In genomic region chr19:41957161-41957837, GRCh38 we compare ENCODE assay signal across 8 cellular contexts. TPM values are rescaled to one million over a fixed set of nuclear protein-coding genes. Genes with fewer than 3 reads are reported as not detected.
A peak's percentile ranks its signal among the peaks of the same experiment; 100 is the strongest.
DNase-seq lines count a peak whose midpoint lies in the region; ATAC-seq and TF ChIP-seq lines count a peak whose summit lies in the region.

No MANE protein-coding gene starts in this region.

- H3K9me3 Mint-ChIP-seq in CD8-positive, alpha-beta T cell: no peaks in the 10 kb centered on the region

- H3K36me3 Mint-ChIP-seq in CD8-positive, alpha-beta T cell: peaks cover 26% of the 10 kb centered on the region

- CTCF ChIA-PET in CD8-positive, alpha-beta T cell (lab: Charles Lee): interaction anchor here (1.0 to 2.3 kb wide), 12 partner anchors 10 to 250 kb away, joined by 3 to 9 read pairs (median 3); partner anchors contain the start of gene RPS19
- CTCF ChIA-PET in A673 (lab: Charles Lee): interaction anchor here (0.8 to 3.0 kb wide), 2 partner anchors 113 to 164 kb away, joined by 3 to 11 read pairs; partner anchors contain the start of genes DMRTC2 and LYPD4

- no peaks in the 10 kb centered on the region for H3K9me2 ChIP-seq in neural cell (ENCODE audit: insufficient read depth, low read length)

- POLR2A ChIA-PET in CD8-positive, alpha-beta T cell (lab: Charles Lee): interaction anchor here (1.1 to 1.6 kb wide), 2 partner anchors 46 to 70 kb away, joined by 3 to 5 read pairs; no protein-coding TSS in a partner anchor
- POLR2A ChIA-PET in A673 (lab: Charles Lee; ENCODE audit: low non-redundant PET): interaction anchor here (0.9 kb wide), 1 partner anchor 111 kb away, joined by 3 read pairs; no protein-coding TSS in a partner anchor

- H3K4me1 ChIP-seq in CD8-positive, alpha-beta T cell (ENCODE audit: insufficient read depth, low read length): peaks cover 16% of the 10 kb centered on the region
- H3K4me1 ChIP-seq in NT2/D1 (ENCODE audit: insufficient read depth, insufficient read length): peaks cover 5% of the 10 kb centered on the region
- peaks cover 28 to 34% of the 10 kb centered on the region in 2 donors for H3K4me1 ChIP-seq in duodenal mucosa (ENCODE audit: control insufficient read depth in 1 of 2, insufficient read depth in 2 of 2, low read length in 2 of 2)
- peaks cover 7% of the 10 kb centered on the region for H3K4me1 ChIP-seq in A673 (ENCODE audit: insufficient read depth, low read length, poor library complexity, severe bottlenecking)

- peaks cover 23% of the 10 kb centered on the region for H3K4me1 Mint-ChIP-seq in CD8-positive, alpha-beta T cell (ENCODE audit: low read depth)

- H3K27me3 Mint-ChIP-seq in CD8-positive, alpha-beta T cell (ENCODE audit: low read depth): no peaks in the 10 kb centered on the region

- no peak overlapping the region for H3K4me3 ChIP-seq in CD8-positive, alpha-beta T cell (ENCODE audit: low read depth, low read length)
- H3K4me3 ChIP-seq in NT2/D1 (ENCODE audit: insufficient read length, low read depth) (no peak overlapping the region), duodenal mucosa (ENCODE audit: low read depth in 1 of 2, low read length in 2 of 2) (peak overlapping the region; percentile 60 to 68), neural cell (ENCODE audit: low read length) (peak overlapping the region; percentile 98), A673 (ENCODE audit: low read depth, low read length, poor library complexity, severe bottlenecking) (no peak overlapping the region)

- ATAC-seq in CD8-positive, alpha-beta T cell: no peak
- no peak for ATAC-seq in GM21528 (IDR thresholded peaks at IDR 0.05; ENCODE audit: low FRiP score, unreplicated experiment)
- ATAC-seq in GM18520 (IDR thresholded peaks at IDR 0.05; ENCODE audit: unreplicated experiment): no peak

- TF ChIP-seq EP300 in neural cell (conservative IDR thresholded peaks at IDR 0.05; ENCODE audit: poor library complexity, severe bottlenecking): no peak

- H3K27ac ChIP-seq in CD8-positive, alpha-beta T cell (ENCODE audit: low read depth, low read length): no peak overlapping the region
- peak overlapping the region; percentile 86 for H3K27ac ChIP-seq in duodenal mucosa (ENCODE audit: low read depth, low read length)
- H3K27ac ChIP-seq in neural cell (ENCODE audit: low read length): no peak overlapping the region
- H3K27ac ChIP-seq in A673 (ENCODE audit: low read depth, low read length, poor library complexity, severe bottlenecking): no peak overlapping the region

- H3K36me3 ChIP-seq in CD8-positive, alpha-beta T cell (ENCODE audit: insufficient read depth, low read length): peaks cover 11% of the 10 kb centered on the region
- H3K36me3 ChIP-seq in NT2/D1 (ENCODE audit: insufficient read depth, insufficient read length, low read length): peaks cover 19% of the 10 kb centered on the region
- H3K36me3 ChIP-seq in duodenal mucosa (ENCODE audit: control insufficient read depth in 1 of 2, insufficient read depth in 2 of 2, low read length in 2 of 2): peaks cover 0 to 6% of the 10 kb centered on the region in 2 donors
- H3K36me3 ChIP-seq in neural cell (ENCODE audit: insufficient read depth, low read length): no peaks in the 10 kb centered on the region
- peaks cover 3% of the 10 kb centered on the region for H3K36me3 ChIP-seq in A673 (ENCODE audit: insufficient read depth, low read length, poor library complexity, severe bottlenecking)

- DNase-seq in CD8-positive, alpha-beta T cell: no peak
- DNase-seq in NT2/D1 (ENCODE audit: low read depth, low spot score) (no peak), A673 (ENCODE audit: low spot score) (no peak), DMS79 treated with DMSO at 0.1 percent for 48 hours (lab: John Stamatoyannopoulos, UW) (no peak)

- no peak overlapping the region for H3K4me2 ChIP-seq in neural cell (ENCODE audit: low read length)

- BruUV-seq in A673 (replicated peaks; lab: Mats Ljungman, UMichigan): no TSS peak

- no peaks in the 10 kb centered on the region for H4K20me1 ChIP-seq in neural cell (ENCODE audit: insufficient read depth)

- H2AFZ ChIP-seq in neural cell (ENCODE audit: low read depth, low read length): no peak overlapping the region

- H3K4me3 Mint-ChIP-seq in CD8-positive, alpha-beta T cell: peak overlapping the region; percentile 97

- H3F3A ChIP-seq in neural cell (ENCODE audit: insufficient read depth, low read length, poor library complexity, severe bottlenecking): no peaks in the 10 kb centered on the region

- H3K79me2 ChIP-seq in neural cell (replicated peaks; ENCODE audit: insufficient read depth, low read length): no peaks in the 10 kb centered on the region

- intact Hi-C loops in CD8-positive, alpha-beta T cell (cut with DNase I, micrococcal nuclease): no loop called here
- intact Hi-C loops in A673 (cut with micrococcal nuclease; ENCODE audit: unreplicated experiment): loop anchor here (10.0 kb wide), 1 partner anchor 162 kb away; the partner anchor contains the start of gene CEACAM3

- no peaks in the 10 kb centered on the region for H3K9me3 ChIP-seq in CD8-positive, alpha-beta T cell (ENCODE audit: low read length)
- H3K9me3 ChIP-seq in NT2/D1 (ENCODE audit: insufficient read depth, low read length) (no peaks in the 10 kb centered on the region), duodenal mucosa (ENCODE audit: control insufficient read depth in 1 of 2, low read length in 2 of 2) (no peaks in the 10 kb centered on the region), neural cell (ENCODE audit: low read length) (no peaks in the 10 kb centered on the region), A673 (ENCODE audit: low read depth, low read length, poor library complexity, severe bottlenecking) (no peaks in the 10 kb centered on the region)

- no peak for TF ChIP-seq CTCF in CD8-positive, alpha-beta T cell (IDR thresholded peaks at IDR 0.05)
- no peak for TF ChIP-seq CTCF in neural cell (IDR thresholded peaks at IDR 0.05; ENCODE audit: poor library complexity, severe bottlenecking)
- no peak for TF ChIP-seq CTCF in A673 (conservative IDR thresholded peaks at IDR 0.05; ENCODE audit: low read depth, low read length)

- peak overlapping the region; percentile 90 for H3K27ac Mint-ChIP-seq in CD8-positive, alpha-beta T cell

- H3K9ac ChIP-seq in NT2/D1 (ENCODE audit: insufficient read length, low read depth) (peak overlapping the region; percentile 65), duodenal mucosa (ENCODE audit: low read depth in 1 of 2, low read length in 2 of 2) (peak overlapping the region; percentile 48 to 89), neural cell (ENCODE audit: low read length) (no peak overlapping the region)

- TF ChIP-seq RAD21 in neural cell (conservative IDR thresholded peaks at IDR 0.05): no peak

- no peaks in the 10 kb centered on the region for H3K27me3 ChIP-seq in CD8-positive, alpha-beta T cell (ENCODE audit: insufficient read depth, low read length)
- H3K27me3 ChIP-seq in NT2/D1 (ENCODE audit: insufficient read depth, insufficient read length) (no peaks in the 10 kb centered on the region), duodenal mucosa (ENCODE audit: control insufficient read depth in 1 of 2, insufficient read depth in 2 of 2, low read length in 2 of 2) (no peaks in the 10 kb centered on the region), neural cell (ENCODE audit: insufficient read depth, low read depth, low read length) (no peaks in the 10 kb centered on the region), A673 (replicated peaks; ENCODE audit: insufficient read depth, low read depth, low read length, poor library complexity) (no peaks in the 10 kb centered on the region)

TF ChIP-seq in neural cell, 6 proteins besides CTCF, POLR2A, EP300 and RAD21:
- no peak for TF ChIP-seq MXI1 (conservative IDR thresholded peaks at IDR 0.05; ENCODE audit: poor library complexity, severe bottlenecking)
- no peak for TF ChIP-seq TAF1 (IDR thresholded peaks at IDR 0.05; ENCODE audit: low read depth)
- TF ChIP-seq EZH2 (IDR thresholded peaks at IDR 0.05; ENCODE audit: borderline replicate concordance, insufficient read depth, low read length, poor library complexity, severe bottlenecking): no peak
- TF ChIP-seq POLR2AphosphoS5 (IDR thresholded peaks at IDR 0.05): no peak
- TF ChIP-seq, protein P1, sequence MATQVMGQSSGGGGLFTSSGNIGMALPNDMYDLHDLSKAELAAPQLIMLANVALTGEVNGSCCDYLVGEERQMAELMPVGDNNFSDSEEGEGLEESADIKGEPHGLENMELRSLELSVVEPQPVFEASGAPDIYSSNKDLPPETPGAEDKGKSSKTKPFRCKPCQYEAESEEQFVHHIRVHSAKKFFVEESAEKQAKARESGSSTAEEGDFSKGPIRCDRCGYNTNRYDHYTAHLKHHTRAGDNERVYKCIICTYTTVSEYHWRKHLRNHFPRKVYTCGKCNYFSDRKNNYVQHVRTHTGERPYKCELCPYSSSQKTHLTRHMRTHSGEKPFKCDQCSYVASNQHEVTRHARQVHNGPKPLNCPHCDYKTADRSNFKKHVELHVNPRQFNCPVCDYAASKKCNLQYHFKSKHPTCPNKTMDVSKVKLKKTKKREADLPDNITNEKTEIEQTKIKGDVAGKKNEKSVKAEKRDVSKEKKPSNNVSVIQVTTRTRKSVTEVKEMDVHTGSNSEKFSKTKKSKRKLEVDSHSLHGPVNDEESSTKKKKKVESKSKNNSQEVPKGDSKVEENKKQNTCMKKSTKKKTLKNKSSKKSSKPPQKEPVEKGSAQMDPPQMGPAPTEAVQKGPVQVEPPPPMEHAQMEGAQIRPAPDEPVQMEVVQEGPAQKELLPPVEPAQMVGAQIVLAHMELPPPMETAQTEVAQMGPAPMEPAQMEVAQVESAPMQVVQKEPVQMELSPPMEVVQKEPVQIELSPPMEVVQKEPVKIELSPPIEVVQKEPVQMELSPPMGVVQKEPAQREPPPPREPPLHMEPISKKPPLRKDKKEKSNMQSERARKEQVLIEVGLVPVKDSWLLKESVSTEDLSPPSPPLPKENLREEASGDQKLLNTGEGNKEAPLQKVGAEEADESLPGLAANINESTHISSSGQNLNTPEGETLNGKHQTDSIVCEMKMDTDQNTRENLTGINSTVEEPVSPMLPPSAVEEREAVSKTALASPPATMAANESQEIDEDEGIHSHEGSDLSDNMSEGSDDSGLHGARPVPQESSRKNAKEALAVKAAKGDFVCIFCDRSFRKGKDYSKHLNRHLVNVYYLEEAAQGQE (IDR thresholded peaks at IDR 0.05; ENCODE audit: borderline replicate concordance): no peak
- TF ChIP-seq SMC3 (conservative IDR thresholded peaks at IDR 0.05; ENCODE audit: poor library complexity): no peak

RNA-seq across cellular contexts. Expression of gene RABAC1, which starts 1.8 kb away (rescaled TPM):
- 100 to 1,000 TPM in 1 of 2 experiments, 10 to 100 TPM in 1; 99.5 to 114 TPM for total RNA-seq in CD8-positive, alpha-beta T cell
- polyA plus RNA-seq in neural cell: 279 and 290 TPM in 2 replicates
- polyA minus RNA-seq in neural cell: 81.8 and 91.5 TPM in 2 replicates
- 114 and 124 TPM in 2 replicates for total RNA-seq in A673 (2021)

RNA-seq across cellular contexts. Expression of gene ERFL, which starts 29.1 kb away (rescaled TPM):
- 1 to 10 TPM; 5.4 to 6.8 TPM for total RNA-seq in CD8-positive, alpha-beta T cell
- polyA plus RNA-seq in neural cell: 0.31 and 0.52 TPM in 2 replicates
- polyA minus RNA-seq in neural cell: not detected in 2 replicates
- 0.95 and 1.2 TPM in 2 replicates for total RNA-seq in A673 (2021)

RNA-seq across cellular contexts. Expression of gene ATP1A3, which starts 36.7 kb away (rescaled TPM):
- 10 to 100 TPM; 10.2 to 12.3 TPM for total RNA-seq in CD8-positive, alpha-beta T cell
- polyA plus RNA-seq in neural cell: 36.2 and 53.6 TPM in 2 replicates
- polyA minus RNA-seq in neural cell: 152 and 155 TPM in 2 replicates
- total RNA-seq in A673 (2021): 8.5 and 9.0 TPM in 2 replicates

Comparison
In these comparisons a context has a peak if more than half of its experiments do, and no peak if none do; other contexts are left out.
1. H3K4me3 ChIP-seq: peak in duodenal mucosa (2 of 2) and neural cell (single experiment); none in CD8-positive, alpha-beta T cell (single experiment), NT2/D1 (single experiment) and A673 (single experiment).